In the genomic region with DNA sequence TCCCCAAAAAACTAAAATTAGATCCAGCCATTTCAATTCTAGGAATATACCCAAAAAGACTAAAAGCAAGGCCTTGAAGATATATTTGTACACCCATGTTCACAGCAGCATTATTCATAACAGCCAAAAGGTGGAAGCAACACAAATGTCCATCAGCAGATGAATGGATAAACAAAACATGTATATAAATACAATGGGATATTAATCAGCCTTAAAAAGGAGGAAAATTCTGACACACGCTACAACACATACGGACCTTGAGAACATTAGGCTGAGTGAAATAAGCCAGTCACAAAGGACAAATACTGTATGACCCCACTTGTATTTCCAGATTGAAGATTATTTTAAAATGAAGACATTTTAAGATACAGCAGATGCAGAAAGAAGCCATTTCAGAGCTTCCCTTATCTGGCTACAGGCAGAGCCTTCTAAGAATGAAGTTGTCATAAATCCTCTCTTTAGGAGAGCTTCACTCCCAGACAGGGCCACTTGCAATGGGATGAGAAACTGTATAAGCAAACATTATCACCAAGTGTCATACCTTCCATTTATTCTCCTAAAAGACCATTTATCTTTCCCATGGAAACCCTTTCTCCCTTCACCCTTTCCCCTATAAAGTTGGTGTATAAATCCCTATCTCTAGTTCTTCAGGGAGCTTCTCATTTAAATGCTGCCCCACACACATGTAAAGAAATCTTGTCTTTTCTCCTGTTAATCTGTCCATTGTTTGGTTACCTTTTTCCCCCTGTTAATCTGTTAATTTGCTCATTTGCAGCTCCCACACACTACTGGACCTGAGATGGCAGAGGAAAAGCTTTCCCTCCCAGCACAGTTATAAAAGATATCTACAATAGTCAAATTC, we compare ENCODE assay signal across 24 cellular contexts.
"Had no signal": no experiment of that assay in that cellular context is flagged by ENCODE, and none has a peak within 500 bp of the region (broad histone marks: within the 10 kb centered on the region; RNA-seq: fewer than 3 reads in every experiment).

No MANE protein-coding gene starts in this region.

- H3K4me1 ChIP-seq: esophagus muscularis mucosa, foreskin keratinocyte, gastrocnemius medialis, heart right ventricle, left lung, lower lobe of right lung had no signal

- H3K36me3 Mint-ChIP-seq: mesothelial cell of epicardium; naive B cell; naive thymus-derived CD8-positive, alpha-beta T cell had no signal

- H3K9me3 Mint-ChIP-seq: mesothelial cell of epicardium; naive B cell; naive thymus-derived CD8-positive, alpha-beta T cell had no signal

- H3K4me1 Mint-ChIP-seq: naive B cell; naive thymus-derived CD8-positive, alpha-beta T cell had no signal

- H3K4me3 ChIP-seq: coronary artery, dorsolateral prefrontal cortex, esophagus muscularis mucosa, gastrocnemius medialis, heart right ventricle, left lung, lower lobe of right lung, mucosa of descending colon had no signal

- H3K27me3 Mint-ChIP-seq: naive B cell had no signal

- H3K9me3 ChIP-seq: esophagus muscularis mucosa, gastrocnemius medialis, heart right ventricle, left lung, lower lobe of right lung, mucosa of descending colon had no signal

- H3K27ac Mint-ChIP-seq: mesothelial cell of epicardium; naive B cell; naive thymus-derived CD8-positive, alpha-beta T cell had no signal

- FAIRE-seq: endothelial cell of umbilical vein, islet of Langerhans, keratinocyte had no signal

- DNase-seq: dermis blood vessel endothelial cell; dorsolateral prefrontal cortex; effector CD4-positive, alpha-beta T cell; effector memory CD4-positive, alpha-beta T cell; foreskin keratinocyte; gastrocnemius medialis; glutamatergic neuron; head of caudate nucleus; heart right ventricle; hippocampal formation; left cardiac atrium; left lung; left ventricle myocardium superior; lower lobe of right lung; mesenchymal stem cell; mucosa of descending colon; naive B cell; naive thymus-derived CD8-positive, alpha-beta T cell had no signal

- H3K36me3 ChIP-seq: esophagus muscularis mucosa, gastrocnemius medialis, heart right ventricle, left lung, lower lobe of right lung had no signal

- ATAC-seq: foreskin keratinocyte; gastrocnemius medialis; heart right ventricle; left cardiac atrium; left lung; left ventricle myocardium superior; lower lobe of right lung; mucosa of descending colon; naive thymus-derived CD8-positive, alpha-beta T cell had no signal

- H3K27me3 ChIP-seq: dorsolateral prefrontal cortex, esophagus muscularis mucosa, gastrocnemius medialis, heart right ventricle, left lung had no signal

- H3K27ac ChIP-seq: coronary artery, dorsolateral prefrontal cortex, esophagus muscularis mucosa, foreskin keratinocyte, gastrocnemius medialis, heart right ventricle, left lung, lower lobe of right lung had no signal

- H3K4me3 Mint-ChIP-seq: mesothelial cell of epicardium; naive B cell; naive thymus-derived CD8-positive, alpha-beta T cell had no signal
